In genomic region chr10:86285136-86285790, GRCh38 we compare ENCODE assay signal across 16 cellular contexts.
DNase-seq lines count a peak whose midpoint lies in the region; ATAC-seq, FAIRE-seq and TF ChIP-seq lines count a peak whose summit lies in the region.
"Had no signal": no experiment of that assay in that cellular context is flagged by ENCODE, and none has a peak within 500 bp of the region (broad histone marks: within the 10 kb centered on the region; RNA-seq: fewer than 3 reads in every experiment).

No MANE protein-coding gene starts in this region.

- intact Hi-C loops in Right ventricle myocardium superior (cut with DNase I) (no loop called here), aorta (cut with DNase I) (no loop called here), HepG2 (cut with micrococcal nuclease; ENCODE audit: unreplicated experiment) (no loop called here)

- H3K27me3 ChIP-seq in right atrium auricular region (no peaks in the 10 kb centered on the region), aorta (ENCODE audit: control insufficient read depth in 1 of 2, insufficient read depth in 2 of 2, low read length in 1 of 2) (no peaks in the 10 kb centered on the region), HepG2 (ENCODE audit: control insufficient read depth in 1 of 2, insufficient read depth in 2 of 2, low read length in 2 of 2) (peaks cover 3 to 8% of the 10 kb centered on the region in 2 experiments; a peak in 3 of 5 replicates)

- in situ Hi-C loops in HepG2 (cut with HindIII; ENCODE audit: extremely low pct_ligation_motif_present, low pct_unique_long_range_greater_than_20kb), result no loop called here

- 68 to 73% methylated on average over 10 of the region's 10 CpGs for WGBS in aorta, 2 donors
- 25% methylated on average over 6 of the region's 10 CpGs for WGBS in HepG2 (ENCODE audit: low lambda C conversion rate)

- H3K36me3 ChIP-seq in right atrium auricular region, result no peaks in the 10 kb centered on the region
- no peaks in the 10 kb centered on the region for H3K36me3 ChIP-seq in aorta (ENCODE audit: control insufficient read depth in 1 of 2, insufficient read depth in 2 of 2, low read length in 1 of 2)
- no peaks in the 10 kb centered on the region for H3K36me3 ChIP-seq in HepG2 (replicated peaks in 1 of 2; ENCODE audit: control insufficient read depth in 1 of 2, insufficient read depth in 2 of 2, low read length in 2 of 2)
- H3K36me3 ChIP-seq: HAP-1 had no signal

- H3K4me1 ChIP-seq in right atrium auricular region (no peaks in the 10 kb centered on the region), aorta (ENCODE audit: control insufficient read depth in 1 of 2, insufficient read depth in 2 of 2, low read length in 2 of 2) (no peaks in the 10 kb centered on the region), HepG2 (ENCODE audit: insufficient read depth, low read length) (no peaks in the 10 kb centered on the region)
- H3K4me1 ChIP-seq: HAP-1 had no signal

- H3K9me3 ChIP-seq in right atrium auricular region, result peaks cover 0 to 2% of the 10 kb centered on the region in 2 donors
- H3K9me3 ChIP-seq in aorta (ENCODE audit: control insufficient read depth, low read length), result no peaks in the 10 kb centered on the region
- no peaks in the 10 kb centered on the region for H3K9me3 ChIP-seq in HepG2 (ENCODE audit: low read length)
- H3K9me3 ChIP-seq: HAP-1 had no signal

- POLR2A ChIA-PET in HepG2 (lab: Yijun Ruan, JAX), result no interaction called here

- TF ChIP-seq EP300 in HepG2 (IDR thresholded peaks at IDR 0.05; ENCODE audit: low read depth in 2 of 2, low read length in 2 of 2) (no peak), HepG2 (CRISPR knock-in tag; IDR thresholded peaks at IDR 0.05; ENCODE audit: borderline replicate concordance) (no peak)

- no peak for TF ChIP-seq POLR2A in HepG2 (IDR thresholded peaks at IDR 0.05; ENCODE audit: insufficient read depth in 1 of 2, low read depth in 2 of 2, low read length in 2 of 2)

- DNase-seq in right atrium auricular region (ENCODE audit: low spot score) (peak; percentile 51), Right ventricle myocardium superior (no peak), mucosa of gallbladder (ENCODE audit: low spot score) (peak; percentile 8), NCI-H2029 (lab: John Stamatoyannopoulos, UW) (no peak), NCI-H1048 (lab: John Stamatoyannopoulos, UW) (no peak), aorta (no peak), HepG2 (ENCODE audit: low spot score) (no peak)
- DNase-seq: activated naive CD4-positive, alpha-beta T cell; immature natural killer cell; Kasumi-1; NCI-H1930; nephron progenitor cell; T-helper 2 cell had no signal

- H4K20me1 ChIP-seq in HepG2 (ENCODE audit: insufficient read depth, low read length), result no peaks in the 10 kb centered on the region

- ATAC-seq in Right ventricle myocardium superior (ENCODE audit: poor library complexity) (no peak), aorta (ENCODE audit: low FRiP score) (no peak), HepG2 (no peak)
- ATAC-seq: WTC11 had no signal

- no peaks in the 10 kb centered on the region for H3K79me2 ChIP-seq in HepG2 (ENCODE audit: insufficient read depth, low read length)

- BruUV-seq in HepG2 (replicated peaks; lab: Mats Ljungman, UMichigan), result no TSS peak

- TF ChIP-seq RAD21 in HepG2 (CRISPR knock-in tag; IDR thresholded peaks at IDR 0.05), result no peak

- H2AFZ ChIP-seq in HepG2 (ENCODE audit: low read length), result no peak overlapping the region

- TF ChIP-seq CTCF in right atrium auricular region (IDR thresholded peaks at IDR 0.05) (no peak), HepG2 (CRISPR knock-in tag; IDR thresholded peaks at IDR 0.05) (no peak)

- H3K4me2 ChIP-seq in HepG2 (ENCODE audit: low read depth, low read length), result no peak overlapping the region

- no peak overlapping the region for H3K4me3 ChIP-seq in right atrium auricular region
- H3K4me3 ChIP-seq in aorta (ENCODE audit: low read length in 2 of 2), result no peak overlapping the region
- H3K4me3 ChIP-seq in HepG2 (replicated peaks in 1 of 3; ENCODE audit: insufficient read depth in 1 of 3, low read depth in 2 of 3, low read length in 3 of 3), result no peak overlapping the region
- H3K4me3 ChIP-seq: HAP-1 had no signal

- H3K27ac ChIP-seq in right atrium auricular region (no peak overlapping the region), angular gyrus (ENCODE audit: low read depth, low read length) (peak overlapping the region; percentile 46), aorta (ENCODE audit: low read depth in 1 of 2, low read length in 2 of 2) (no peak overlapping the region), HepG2 (ENCODE audit: extremely low read length, insufficient read depth, low read length) (no peak overlapping the region)

- no peak overlapping the region for H3K9ac ChIP-seq in HepG2 (ENCODE audit: insufficient read depth, low read depth, low read length)

- CTCF ChIA-PET in HepG2 (lab: Yijun Ruan, JAX; ENCODE audit: low intra/inter-chr PET ratio, low total read pairs), result no interaction called here

- no peak for FAIRE-seq in HepG2 (lab: Jason Lieb, UNC)

TF ChIP-seq in HepG2, 621 proteins besides CTCF, POLR2A, EP300 and RAD21:
- TF ChIP-seq ZNF18 (CRISPR knock-in tag; IDR thresholded peaks at IDR 0.05; ENCODE audit: insufficient replicate concordance) (no peak), ZNF576 (CRISPR knock-in tag; IDR thresholded peaks at IDR 0.05) (no peak), SMAD1 (CRISPR knock-in tag; IDR thresholded peaks at IDR 0.05; ENCODE audit: borderline replicate concordance, low read depth) (no peak), HNRNPL (IDR thresholded peaks at IDR 0.05; ENCODE audit: low read depth, low read length) (no peak), ZFP82 (CRISPR knock-in tag; IDR thresholded peaks at IDR 0.05; ENCODE audit: borderline replicate concordance) (no peak), BCL3 (CRISPR knock-in tag; IDR thresholded peaks at IDR 0.05) (no peak), HNRNPH1 (optimal IDR thresholded peaks at IDR 0.05; ENCODE audit: low read depth, low read length) (no peak), NFYC (CRISPR knock-in tag; IDR thresholded peaks at IDR 0.05) (no peak), ZZZ3 (CRISPR knock-in tag; IDR thresholded peaks at IDR 0.05; ENCODE audit: borderline replicate concordance) (no peak), CBX1 (IDR thresholded peaks at IDR 0.05; ENCODE audit: low read depth) (no peak), MEIS1 (CRISPR knock-in tag; IDR thresholded peaks at IDR 0.05; ENCODE audit: borderline replicate concordance) (no peak), TFE3 (CRISPR knock-in tag; IDR thresholded peaks at IDR 0.05) (no peak), ZNF484 (CRISPR knock-in tag; IDR thresholded peaks at IDR 0.05; ENCODE audit: borderline replicate concordance, low read depth) (no peak), ZNF841 (CRISPR knock-in tag; IDR thresholded peaks at IDR 0.05; ENCODE audit: borderline replicate concordance) (no peak), ZNF343 (CRISPR knock-in tag; IDR thresholded peaks at IDR 0.05) (no peak)

Comparison
In these comparisons a context has a peak if more than half of its experiments do, and no peak if none do; other contexts are left out.
1. DNase-seq: peak in right atrium auricular region (single experiment) and mucosa of gallbladder (single experiment); none in Right ventricle myocardium superior (single experiment), NCI-H2029 (single experiment), NCI-H1048 (single experiment), aorta (0 of 2) and HepG2 (single experiment).